11 cellular contexts compared by ENCODE assay signal in genomic region chr6:129929433-129929832, GRCh38.
DNase-seq lines count a peak whose midpoint lies in the region; ATAC-seq and TF ChIP-seq lines count a peak whose summit lies in the region.
"Had no signal": no experiment of that assay in that cellular context is flagged by ENCODE, and none has a peak within 500 bp of the region (broad histone marks: within the 10 kb centered on the region; RNA-seq: fewer than 3 reads in every experiment).

No MANE protein-coding gene starts in this region.

- intact Hi-C loops in A673 (cut with micrococcal nuclease; ENCODE audit: unreplicated experiment): no loop called here

- DNase-seq in A673 (ENCODE audit: low spot score): peak; percentile 97
- peak; percentile 52 for DNase-seq in HT1080 (ENCODE audit: low read depth)
- DNase-seq in astrocyte of the cerebellum (ENCODE audit: low read depth): peak; percentile 15
- DNase-seq in hypothalamus (lab: John Stamatoyannopoulos, UW): peak in 27 of 51 donors; percentile 1 to 70 (median 32)
- no peak for DNase-seq in GOT3 (lab: John Stamatoyannopoulos, UW)
- DNase-seq in iPS-NIHi7 (ENCODE audit: extremely low spot score): no peak
- DNase-seq: activated B cell treated with CpG ODN at 0.5 μM for 24 hours; CD8-positive, alpha-beta memory T cell; heart left ventricle had no signal

- H3K36me3 ChIP-seq in A673 (ENCODE audit: insufficient read depth, low read length, poor library complexity, severe bottlenecking): no peaks in the 10 kb centered on the region
- H3K36me3 ChIP-seq: heart left ventricle had no signal

- H3K27me3 ChIP-seq in A673 (replicated peaks; ENCODE audit: insufficient read depth, low read depth, low read length, poor library complexity): no peaks in the 10 kb centered on the region

- CTCF ChIA-PET in A673 (lab: Charles Lee): interaction anchor here (0.6 kb wide), 1 partner anchor 43 kb away, joined by 3 read pairs; no protein-coding TSS in a partner anchor

- in situ Hi-C loops in astrocyte of the cerebellum (cut with HindIII; ENCODE audit: low sequenced_read_pairs): no loop called here

- peak overlapping the region; percentile 65 for H3K27ac ChIP-seq in A673 (ENCODE audit: low read depth, low read length, poor library complexity, severe bottlenecking)
- H3K27ac ChIP-seq: heart left ventricle had no signal

- H3K9me3 ChIP-seq in A673 (ENCODE audit: low read depth, low read length, poor library complexity, severe bottlenecking): no peaks in the 10 kb centered on the region
- H3K9me3 ChIP-seq: heart left ventricle had no signal

- H3K4me3 ChIP-seq in A673 (ENCODE audit: low read depth, low read length, poor library complexity, severe bottlenecking) (no peak overlapping the region), astrocyte of the cerebellum (ENCODE audit: low read depth, low read length) (no peak overlapping the region)
- H3K4me3 ChIP-seq: heart left ventricle had no signal

- peaks cover 23% of the 10 kb centered on the region for H3K4me1 ChIP-seq in A673 (ENCODE audit: insufficient read depth, low read length, poor library complexity, severe bottlenecking)
- H3K4me1 ChIP-seq: heart left ventricle had no signal

- POLR2A ChIA-PET in A673 (lab: Charles Lee; ENCODE audit: low non-redundant PET): no interaction called here

- BruUV-seq in A673 (replicated peaks; lab: Mats Ljungman, UMichigan): no TSS peak

- ATAC-seq in HG03457 (IDR thresholded peaks at IDR 0.05; ENCODE audit: unreplicated experiment): no peak
- no peak for ATAC-seq in GM21381 (IDR thresholded peaks at IDR 0.05; ENCODE audit: unreplicated experiment)
- ATAC-seq: heart left ventricle had no signal

- TF ChIP-seq CTCF in A673 (conservative IDR thresholded peaks at IDR 0.05; ENCODE audit: low read depth, low read length) (no peak), astrocyte of the cerebellum (IDR thresholded peaks at IDR 0.05; ENCODE audit: low read depth, low read length, missing control alignments) (no peak)

Comparison
In these comparisons a context has a peak if more than half of its experiments do, and no peak if none do; other contexts are left out.
1. DNase-seq: peak in A673 (single experiment), HT1080 (single experiment), astrocyte of the cerebellum (single experiment) and hypothalamus (27 of 51); none in GOT3 (single experiment) and iPS-NIHi7 (single experiment).